Comparison of ENCODE assay signal across 1 cellular context in genomic region chr14:59308706-59309105, GRCh38.
TF ChIP-seq lines count a peak whose summit lies in the region.

No MANE protein-coding gene starts in this region.

TF ChIP-seq in HepG2, 621 proteins besides CTCF, POLR2A, EP300 and RAD21:
- TF ChIP-seq AFF4 (CRISPR knock-in tag; IDR thresholded peaks at IDR 0.05) (no peak), NFE2L2 (IDR thresholded peaks at IDR 0.05; ENCODE audit: low read length) (peak; percentile 30; the same call in 1 of the 2 replicates)
